26 cellular contexts compared by ENCODE assay signal in genomic region chr6:4322134-4322845, GRCh38.
DNase-seq lines count a peak whose midpoint lies in the region; ATAC-seq and TF ChIP-seq lines count a peak whose summit lies in the region.
"Had no signal": no experiment of that assay in that cellular context is flagged by ENCODE, and none has a peak within 500 bp of the region (broad histone marks: within the 10 kb centered on the region; RNA-seq: fewer than 3 reads in every experiment).

No MANE protein-coding gene starts in this region.

- H3K4me3 ChIP-seq in HEK293 (ENCODE audit: low read depth, low read length) (no peak overlapping the region), suprapubic skin (no peak overlapping the region), testis (no peak overlapping the region)
- H3K4me3 ChIP-seq: adrenal gland, lower lobe of right lung had no signal

- H3K9me3 ChIP-seq in HEK293 (ENCODE audit: control insufficient read depth, insufficient read depth, low read depth, low read length) = no peaks in the 10 kb centered on the region; the same call in 1 of the 2 replicates
- no peaks in the 10 kb centered on the region for H3K9me3 ChIP-seq in suprapubic skin
- no peaks in the 10 kb centered on the region for H3K9me3 ChIP-seq in testis
- H3K9me3 ChIP-seq: adrenal gland, lower lobe of right lung had no signal

- DNase-seq in RWPE1 (ENCODE audit: low spot score) = no peak
- no peak for DNase-seq in foreskin keratinocyte
- DNase-seq in suprapubic skin (ENCODE audit: low spot score in 2 of 2) = no peak
- no peak for DNase-seq in natural killer cell treated with Interleukin-12 subunit alpha and Interleukin-12 subunit beta and Interleukin-15 and Interleukin-18, amount 100 ng/mL, for 72 hours (ENCODE audit: low spot score)
- DNase-seq in activated T-helper 1 cell treated with anti-CD3 and anti-CD28 coated beads, Interleukin-12 subunit alpha, Interleukin-12 subunit beta, Interleukin-2, Interleukin-4 antibody, amounts not matched to agents 30 ng/mL and 10 ng/mL and 1 ng/mL, durations not matched to agents 14 hours and 24 hours and 36 hours (ENCODE audit: low spot score) = no peak
- DNase-seq in activated T-cell treated with anti-CD3 and anti-CD28 coated beads, Interleukin-2, amount 50 U/mL, for 48 hours = no peak
- no peak for DNase-seq in testis
- DNase-seq: activated CD8-positive, alpha-beta memory T cell treated with anti-CD3 and anti-CD28 coated beads, Interleukin-2, amount 50 U/mL, for 48 hours; activated CD8-positive, alpha-beta T cell treated with anti-CD3 and anti-CD28 coated beads for 36 hours; activated naive CD4-positive, alpha-beta T cell treated with anti-CD3 and anti-CD28 coated beads, Interleukin-2, amount 10 ng/mL, durations not matched to agents 7 days and 5 days; adrenal gland; C1 segment of cervical spinal cord; COR-L47; HCEC 1CT; head of caudate nucleus; lower lobe of right lung; NCI-H1694 treated with DMSO at 0.1 percent for 48 hours; NCI-H2171; NCI-H510A; nephron progenitor cell; Right ventricle myocardium superior had no signal

- peaks cover 26 to 43% of the 10 kb centered on the region in 2 donors for H3K27me3 Mint-ChIP-seq in natural killer cell treated with Interleukin-12 subunit alpha and Interleukin-12 subunit beta and Interleukin-15 and Interleukin-18, amount 100 ng/mL, for 72 hours
- peaks cover 8% of the 10 kb centered on the region for H3K27me3 Mint-ChIP-seq in activated T-helper 1 cell treated with anti-CD3 and anti-CD28 coated beads, Interleukin-12 subunit alpha, Interleukin-12 subunit beta, Interleukin-2, Interleukin-4 antibody, amounts not matched to agents 30 ng/mL and 10 ng/mL and 1 ng/mL, durations not matched to agents 14 hours and 24 hours and 36 hours (ENCODE audit: insufficient read depth)

- 76% methylated on average over 6 of the region's 6 CpGs for WGBS in suprapubic skin
- WGBS in testis, 2 donors = 83 to 87% methylated on average over 6 of the region's 6 CpGs

- no peaks in the 10 kb centered on the region for H3K36me3 Mint-ChIP-seq in natural killer cell treated with Interleukin-12 subunit alpha and Interleukin-12 subunit beta and Interleukin-15 and Interleukin-18, amount 100 ng/mL, for 72 hours
- no peaks in the 10 kb centered on the region for H3K36me3 Mint-ChIP-seq in activated T-helper 1 cell treated with anti-CD3 and anti-CD28 coated beads, Interleukin-12 subunit alpha, Interleukin-12 subunit beta, Interleukin-2, Interleukin-4 antibody, amounts not matched to agents 30 ng/mL and 10 ng/mL and 1 ng/mL, durations not matched to agents 14 hours and 24 hours and 36 hours (ENCODE audit: low read depth)
- H3K36me3 Mint-ChIP-seq: activated naive CD4-positive, alpha-beta T cell treated with anti-CD3 and anti-CD28 coated beads, Interleukin-2, amount 10 ng/mL, durations not matched to agents 7 days and 5 days; stimulated activated memory B cell treated with anti-CD40 and anti-IgM and Interleukin-4, amounts not matched to agents 10 μg/mL and 1 μg/mL and 100 μg/mL, for 72 hours had no signal

- H3K27me3 ChIP-seq in foreskin keratinocyte = no peaks in the 10 kb centered on the region
- no peaks in the 10 kb centered on the region for H3K27me3 ChIP-seq in suprapubic skin
- H3K27me3 ChIP-seq in testis = no peaks in the 10 kb centered on the region
- H3K27me3 ChIP-seq: adrenal gland had no signal

- H3K4me3 Mint-ChIP-seq in natural killer cell treated with Interleukin-12 subunit alpha and Interleukin-12 subunit beta and Interleukin-15 and Interleukin-18, amount 100 ng/mL, for 72 hours = no peak overlapping the region
- no peak overlapping the region for H3K4me3 Mint-ChIP-seq in activated T-helper 1 cell treated with anti-CD3 and anti-CD28 coated beads, Interleukin-12 subunit alpha, Interleukin-12 subunit beta, Interleukin-2, Interleukin-4 antibody, amounts not matched to agents 30 ng/mL and 10 ng/mL and 1 ng/mL, durations not matched to agents 14 hours and 24 hours and 36 hours
- H3K4me3 Mint-ChIP-seq: activated CD8-positive, alpha-beta T cell treated with anti-CD3 and anti-CD28 coated beads for 36 hours; activated naive CD4-positive, alpha-beta T cell treated with anti-CD3 and anti-CD28 coated beads, Interleukin-2, amount 10 ng/mL, durations not matched to agents 7 days and 5 days; activated T-helper 17 cell treated with anti-CD3 and anti-CD28 coated beads, Interleukin-2, amount 50 U/mL, for 72 hours; nephron progenitor cell; stimulated activated memory B cell treated with anti-CD40 and anti-IgM and Interleukin-4, amounts not matched to agents 10 μg/mL and 1 μg/mL and 100 μg/mL, for 72 hours; T-helper 2 cell treated with Interferon-gamma antibody and Interleukin-4, amounts not matched to agents 5 μg/mL and 100 μg/mL, for 36 hours had no signal

- no peaks in the 10 kb centered on the region for H3K9me3 Mint-ChIP-seq in natural killer cell treated with Interleukin-12 subunit alpha and Interleukin-12 subunit beta and Interleukin-15 and Interleukin-18, amount 100 ng/mL, for 72 hours
- no peaks in the 10 kb centered on the region for H3K9me3 Mint-ChIP-seq in activated T-helper 1 cell treated with anti-CD3 and anti-CD28 coated beads, Interleukin-12 subunit alpha, Interleukin-12 subunit beta, Interleukin-2, Interleukin-4 antibody, amounts not matched to agents 30 ng/mL and 10 ng/mL and 1 ng/mL, durations not matched to agents 14 hours and 24 hours and 36 hours
- H3K9me3 Mint-ChIP-seq: activated CD8-positive, alpha-beta T cell treated with anti-CD3 and anti-CD28 coated beads for 36 hours; activated naive CD4-positive, alpha-beta T cell treated with anti-CD3 and anti-CD28 coated beads, Interleukin-2, amount 10 ng/mL, durations not matched to agents 7 days and 5 days; T-helper 2 cell treated with Interferon-gamma antibody and Interleukin-4, amounts not matched to agents 5 μg/mL and 100 μg/mL, for 36 hours had no signal

- CTCF ChIA-PET in HEK293 (lab: Yijun Ruan, JAX) (interaction anchor here (0.9 to 1.5 kb wide), 2 partner anchors 9 to 10 kb away, joined by 4 to 5 read pairs; no protein-coding TSS in a partner anchor), RWPE1 (lab: Yijun Ruan, JAX) (no interaction called here)

- peaks cover 39% of the 10 kb centered on the region for H3K4me1 ChIP-seq in HEK293 (ENCODE audit: control insufficient read depth, insufficient read depth, low read length)
- peaks cover 32% of the 10 kb centered on the region for H3K4me1 ChIP-seq in foreskin keratinocyte
- peaks cover 58% of the 10 kb centered on the region for H3K4me1 ChIP-seq in suprapubic skin
- H3K4me1 ChIP-seq in testis = peaks cover 3% of the 10 kb centered on the region

- TF ChIP-seq CTCF in HEK293 (tag by site-specific recombination; IDR thresholded peaks at IDR 0.05) (no peak), RWPE1 (conservative IDR thresholded peaks at IDR 0.05; ENCODE audit: low read depth) (no peak), foreskin keratinocyte (conservative IDR thresholded peaks at IDR 0.05) (no peak), suprapubic skin (IDR thresholded peaks at IDR 0.05) (no peak), testis (IDR thresholded peaks at IDR 0.05) (no peak)

- intact Hi-C loops in activated T-helper 1 cell treated with anti-CD3 and anti-CD28 coated beads, Interleukin-12 subunit alpha, Interleukin-12 subunit beta, Interleukin-2, Interleukin-4 antibody, amounts not matched to agents 30 ng/mL and 10 ng/mL and 1 ng/mL, durations not matched to agents 14 hours and 24 hours and 36 hours (cut with micrococcal nuclease) = no loop called here
- intact Hi-C loops in testis (cut with DNase I; ENCODE audit: low total_unique reads) = no loop called here

- POLR2A ChIA-PET in HEK293 (lab: Yijun Ruan, JAX) = interaction anchor here (1.3 kb wide), 1 partner anchor 30 kb away, joined by 4 read pairs; no protein-coding TSS in a partner anchor
- POLR2A ChIA-PET in RWPE1 (lab: Yijun Ruan, JAX; ENCODE audit: low non-redundant PET) = no interaction called here

- ATAC-seq in foreskin keratinocyte = no peak
- ATAC-seq in natural killer cell treated with Interleukin-12 subunit alpha and Interleukin-12 subunit beta and Interleukin-15 and Interleukin-18, amount 100 ng/mL, for 72 hours = no peak
- ATAC-seq: activated CD8-positive, alpha-beta T cell treated with anti-CD3 and anti-CD28 coated beads for 36 hours; activated T-helper 17 cell treated with anti-CD3 and anti-CD28 coated beads, Interleukin-2, amount 50 U/mL, for 72 hours; HepG2; stimulated activated memory B cell treated with anti-CD40 and anti-IgM and Interleukin-4, amounts not matched to agents 10 μg/mL and 1 μg/mL and 100 μg/mL, for 72 hours had no signal

- TF ChIP-seq POLR2A in suprapubic skin (IDR thresholded peaks at IDR 0.05) (no peak), testis (IDR thresholded peaks at IDR 0.05) (no peak)

- no peak overlapping the region for H3K27ac Mint-ChIP-seq in natural killer cell treated with Interleukin-12 subunit alpha and Interleukin-12 subunit beta and Interleukin-15 and Interleukin-18, amount 100 ng/mL, for 72 hours
- H3K27ac Mint-ChIP-seq in activated T-helper 1 cell treated with anti-CD3 and anti-CD28 coated beads, Interleukin-12 subunit alpha, Interleukin-12 subunit beta, Interleukin-2, Interleukin-4 antibody, amounts not matched to agents 30 ng/mL and 10 ng/mL and 1 ng/mL, durations not matched to agents 14 hours and 24 hours and 36 hours = no peak overlapping the region
- H3K27ac Mint-ChIP-seq: activated CD8-positive, alpha-beta T cell treated with anti-CD3 and anti-CD28 coated beads for 36 hours; activated naive CD4-positive, alpha-beta T cell treated with anti-CD3 and anti-CD28 coated beads, Interleukin-2, amount 10 ng/mL, durations not matched to agents 7 days and 5 days; activated T-helper 17 cell treated with anti-CD3 and anti-CD28 coated beads, Interleukin-2, amount 50 U/mL, for 72 hours; nephron progenitor cell; stimulated activated memory B cell treated with anti-CD40 and anti-IgM and Interleukin-4, amounts not matched to agents 10 μg/mL and 1 μg/mL and 100 μg/mL, for 72 hours; T-helper 2 cell treated with Interferon-gamma antibody and Interleukin-4, amounts not matched to agents 5 μg/mL and 100 μg/mL, for 36 hours had no signal

- H3K27ac ChIP-seq in HEK293 (ENCODE audit: extremely low read depth, low read depth, low read length) (peak overlapping the region; percentile 40), RWPE1 (peak overlapping the region; percentile 31; the same call in 1 of the 2 replicates), foreskin keratinocyte (peak overlapping the region; percentile 96), suprapubic skin (peak overlapping the region; percentile 57), testis (no peak overlapping the region)
- H3K27ac ChIP-seq: adrenal gland, lower lobe of right lung had no signal

- no peak for TF ChIP-seq EP300 in suprapubic skin (IDR thresholded peaks at IDR 0.05)

- H3K36me3 ChIP-seq in HEK293 (ENCODE audit: control insufficient read depth in 2 of 2, insufficient read depth in 1 of 2, low read length in 2 of 2) (no peaks in the 10 kb centered on the region), suprapubic skin (no peaks in the 10 kb centered on the region), testis (ENCODE audit: low read depth, missing control alignments) (no peaks in the 10 kb centered on the region)
- H3K36me3 ChIP-seq: adrenal gland, lower lobe of right lung had no signal

- H3K4me1 Mint-ChIP-seq in natural killer cell treated with Interleukin-12 subunit alpha and Interleukin-12 subunit beta and Interleukin-15 and Interleukin-18, amount 100 ng/mL, for 72 hours (ENCODE audit: low read depth in 2 of 2) = no peaks in the 10 kb centered on the region
- H3K4me1 Mint-ChIP-seq in activated T-helper 1 cell treated with anti-CD3 and anti-CD28 coated beads, Interleukin-12 subunit alpha, Interleukin-12 subunit beta, Interleukin-2, Interleukin-4 antibody, amounts not matched to agents 30 ng/mL and 10 ng/mL and 1 ng/mL, durations not matched to agents 14 hours and 24 hours and 36 hours (ENCODE audit: low read depth) = no peaks in the 10 kb centered on the region
- H3K4me1 Mint-ChIP-seq: activated naive CD4-positive, alpha-beta T cell treated with anti-CD3 and anti-CD28 coated beads, Interleukin-2, amount 10 ng/mL, durations not matched to agents 7 days and 5 days; activated T-helper 17 cell treated with anti-CD3 and anti-CD28 coated beads, Interleukin-2, amount 50 U/mL, for 72 hours had no signal

Comparison
In these comparisons a context has a peak if more than half of its experiments do, and no peak if none do; other contexts are left out.
1. H3K27ac ChIP-seq: peak in HEK293 (single experiment), RWPE1 (single experiment), foreskin keratinocyte (single experiment) and suprapubic skin (single experiment); none in testis (0 of 2).